In genomic region chr12:113781415-113782198, GRCh38 we compare ENCODE assay signal across 15 cellular contexts.
DNase-seq lines count a peak whose midpoint lies in the region; ATAC-seq and TF ChIP-seq lines count a peak whose summit lies in the region.
"Had no signal": no experiment of that assay in that cellular context is flagged by ENCODE, and none has a peak within 500 bp of the region (broad histone marks: within the 10 kb centered on the region; RNA-seq: fewer than 3 reads in every experiment).

No MANE protein-coding gene starts in this region.

- no peaks in the 10 kb centered on the region for H3K4me1 ChIP-seq in GM23248 (ENCODE audit: insufficient read depth)
- no peaks in the 10 kb centered on the region; the same call in 1 of the 2 replicates for H3K4me1 ChIP-seq in Panc1 (ENCODE audit: control insufficient read depth, insufficient read depth, low read length)
- no peaks in the 10 kb centered on the region for H3K4me1 ChIP-seq in fibroblast of lung (ENCODE audit: control insufficient read depth, extremely low read depth, insufficient read depth, low read length)
- H3K4me1 ChIP-seq: gastroesophageal sphincter had no signal

- CTCF ChIA-PET in AG04449 (lab: Yijun Ruan, JAX) (no interaction called here), Panc1 (lab: Charles Lee) (interaction anchor here (0.6 kb wide), 1 partner anchor 10 kb away, joined by 5 read pairs; no protein-coding TSS in a partner anchor), T-cell (lab: Charles Lee) (no interaction called here)

- peak; percentile 75 for ATAC-seq in Panc1
- no peak for ATAC-seq in HG03280 (IDR thresholded peaks at IDR 0.05; ENCODE audit: unreplicated experiment)
- no peak for ATAC-seq in T-cell (replicated peaks in 1 of 4)
- ATAC-seq: gastroesophageal sphincter, T-helper 17 cell had no signal

- no peaks in the 10 kb centered on the region for H3K79me2 ChIP-seq in GM23248 (ENCODE audit: insufficient read depth)
- no peaks in the 10 kb centered on the region for H3K79me2 ChIP-seq in fibroblast of lung (ENCODE audit: control insufficient read depth, insufficient read depth, low read length)

- 37 to 42% methylated on average over 10 of the region's 10 CpGs for WGBS in GM23248 (ENCODE audit: low coverage in 1 of 2, low lambda C conversion rate in 2 of 2, missing lambda C conversion rate in 2 of 2), 2 experiments

- H3K9ac ChIP-seq in GM23248, result no peak overlapping the region
- no peak overlapping the region for H3K9ac ChIP-seq in fibroblast of lung (ENCODE audit: insufficient read depth, low read length)

- H3K36me3 ChIP-seq in GM23248 (ENCODE audit: low read depth) (no peaks in the 10 kb centered on the region), Panc1 (ENCODE audit: control insufficient read depth, insufficient read depth, low read length) (no peaks in the 10 kb centered on the region), fibroblast of lung (ENCODE audit: control insufficient read depth, insufficient read depth, low read length) (no peaks in the 10 kb centered on the region)
- H3K36me3 ChIP-seq: cardiac muscle cell, gastroesophageal sphincter had no signal

- no peaks in the 10 kb centered on the region for H3K4me1 Mint-ChIP-seq in T-cell
- H3K4me1 Mint-ChIP-seq: T-helper 17 cell had no signal

- H2AFZ ChIP-seq in GM23248, result no peak overlapping the region
- H2AFZ ChIP-seq in fibroblast of lung (ENCODE audit: low read length), result no peak overlapping the region

- no peaks in the 10 kb centered on the region for H3K36me3 Mint-ChIP-seq in T-cell

- no peak overlapping the region for H3K4me3 ChIP-seq in AG04449 (ENCODE audit: low read depth, low read length)
- no peak overlapping the region for H3K4me3 ChIP-seq in GM23248
- H3K4me3 ChIP-seq in Panc1 (ENCODE audit: low read depth in 2 of 2, low read length in 2 of 2), result no peak overlapping the region
- no peak overlapping the region for H3K4me3 ChIP-seq in fibroblast of lung (replicated peaks in 1 of 4; ENCODE audit: control extremely low read depth in 1 of 4, insufficient read depth in 1 of 4, low read depth in 3 of 4, low read length in 4 of 4)
- H3K4me3 ChIP-seq: cardiac muscle cell, gastroesophageal sphincter had no signal

- DNase-seq in AG04449 (ENCODE audit: low read depth, low spot score) (peak; percentile 1), GM23248 (peak; percentile 53), Panc1 (ENCODE audit: low read depth, low spot score) (peak; percentile 27), fibroblast of lung (ENCODE audit: low read depth in 2 of 2) (peak; percentile 48 to 54), islet precursor cell (no peak), posterior cingulate gyrus (no peak), T-cell (no peak)
- DNase-seq: activated naive CD4-positive, alpha-beta T cell treated with anti-CD3 and anti-CD28 coated beads, Interleukin-2, amount 50 U/mL, for 16 hours; GOT3; NCI-H1105; Right ventricle myocardium superior; T-helper 17 cell had no signal

- H4K20me1 ChIP-seq in GM23248 (ENCODE audit: insufficient read depth) (no peaks in the 10 kb centered on the region), fibroblast of lung (ENCODE audit: control insufficient read depth, extremely low read depth, insufficient read depth, low read length) (no peaks in the 10 kb centered on the region)

- TF ChIP-seq CTCF in AG04449 (IDR thresholded peaks at IDR 0.05; ENCODE audit: insufficient read depth, low read length, missing control alignments) (no peak), Panc1 (IDR thresholded peaks at IDR 0.05) (no peak), fibroblast of lung (conservative IDR thresholded peaks at IDR 0.05 in 1 of 2, IDR thresholded peaks at IDR 0.05 in 1 of 2; ENCODE audit: low read depth in 1 of 2, low read length in 2 of 2) (no peak)

- peaks cover 30 to 39% of the 10 kb centered on the region in 2 donors for H3K27me3 Mint-ChIP-seq in T-cell

- H3K27ac ChIP-seq in GM23248, result no peak overlapping the region
- H3K27ac ChIP-seq in Panc1 (ENCODE audit: low read length), result no peak overlapping the region
- no peak overlapping the region for H3K27ac ChIP-seq in fibroblast of lung (ENCODE audit: insufficient read depth, low read length)
- H3K27ac ChIP-seq: cardiac muscle cell, gastroesophageal sphincter had no signal

- no peaks in the 10 kb centered on the region for H3K9me3 ChIP-seq in GM23248 (ENCODE audit: low read depth)
- H3K9me3 ChIP-seq in Panc1 (ENCODE audit: control insufficient read depth, insufficient read depth, low read depth, low read length), result no peaks in the 10 kb centered on the region
- H3K9me3 ChIP-seq in fibroblast of lung (ENCODE audit: control insufficient read depth, insufficient read depth, low read depth, low read length), result no peaks in the 10 kb centered on the region

- no peak overlapping the region for H3K4me3 Mint-ChIP-seq in T-cell
- H3K4me3 Mint-ChIP-seq: T-helper 17 cell had no signal

- in situ Hi-C loops in GM23248 (cut with MboI), result no loop called here
- in situ Hi-C loops in Panc1 (cut with HindIII; ENCODE audit: low pct_unique_long_range_greater_than_20kb, low sequenced_read_pairs), result no loop called here

- no peaks in the 10 kb centered on the region for H3F3A ChIP-seq in GM23248 (ENCODE audit: insufficient read depth)

- H3K27ac Mint-ChIP-seq in T-cell, result peak overlapping the region in 1 of 2 donors; percentile 25
- H3K27ac Mint-ChIP-seq: T-helper 17 cell had no signal

- no peaks in the 10 kb centered on the region for H3K9me2 ChIP-seq in GM23248 (ENCODE audit: insufficient read depth)

- peaks cover 0 to 10% (median 4%) of the 10 kb centered on the region in 3 donors for H3K9me3 Mint-ChIP-seq in T-cell

- no TSS peak for BruUV-seq in Panc1 (replicated peaks; lab: Mats Ljungman, UMichigan)

- intact Hi-C loops in Panc1 (cut with micrococcal nuclease; ENCODE audit: unreplicated experiment) (no loop called here), posterior cingulate gyrus (cut with DNase I) (no loop called here)

- POLR2A ChIA-PET in AG04449 (lab: Yijun Ruan, JAX) (no interaction called here), Panc1 (lab: Charles Lee) (no interaction called here), T-cell (lab: Charles Lee) (no interaction called here)

- H3K27me3 ChIP-seq in GM23248 (replicated peaks; ENCODE audit: insufficient read depth) (peaks cover 20% of the 10 kb centered on the region; the same call in 1 of the 2 replicates), Panc1 (ENCODE audit: control insufficient read depth, insufficient read depth, low read length) (peaks cover 2% of the 10 kb centered on the region; the same call in 1 of the 2 replicates), fibroblast of lung (ENCODE audit: control insufficient read depth, insufficient read depth, low read length) (peaks cover 2% of the 10 kb centered on the region)
- H3K27me3 ChIP-seq: cardiac muscle cell had no signal

- no peak overlapping the region for H3K4me2 ChIP-seq in GM23248 (ENCODE audit: unreplicated experiment)
- no peak overlapping the region for H3K4me2 ChIP-seq in fibroblast of lung (ENCODE audit: extremely low read depth, insufficient read depth, low read length)

Comparison
In these comparisons a context has a peak if more than half of its experiments do, and no peak if none do; other contexts are left out.
1. DNase-seq: peak in AG04449 (single experiment), GM23248 (single experiment), Panc1 (single experiment) and fibroblast of lung (2 of 2); none in islet precursor cell (single experiment), posterior cingulate gyrus (0 of 10) and T-cell (0 of 34).